Comparison of ENCODE assay signal across 26 cellular contexts in genomic region chr10:75352650-75353049, GRCh38. TPM values are rescaled to one million over a fixed set of nuclear protein-coding genes. Genes with fewer than 3 reads are reported as not detected.
DNase-seq lines count a peak whose midpoint lies in the region; ATAC-seq and TF ChIP-seq lines count a peak whose summit lies in the region.
"Had no signal": no experiment of that assay in that cellular context is flagged by ENCODE, and none has a peak within 500 bp of the region (broad histone marks: within the 10 kb centered on the region; RNA-seq: fewer than 3 reads in every experiment).

No MANE protein-coding gene starts in this region.

- H3K27ac ChIP-seq in testis, result peak overlapping the region in 1 of 2 donors; percentile 20
- H3K27ac ChIP-seq in tibial nerve, result no peak overlapping the region
- H3K27ac ChIP-seq: ascending aorta had no signal

- peak; percentile 55 for ATAC-seq in SK-N-SH treated with all-trans-retinoic acid at 6 μM for 48 hours
- ATAC-seq in mucosa of descending colon, result no peak
- ATAC-seq: GM12878; HCT116; stimulated activated memory B cell treated with anti-CD40 and anti-IgM and Interleukin-4, amounts not matched to agents 10 μg/mL and 1 μg/mL and 100 μg/mL, for 72 hours had no signal

- intact Hi-C loops in testis (cut with DNase I; ENCODE audit: low total_unique reads) (no loop called here), mucosa of descending colon (cut with DNase I, micrococcal nuclease) (no loop called here)

- no peaks in the 10 kb centered on the region for H3K4me1 Mint-ChIP-seq in T-helper 2 cell treated with Interferon-gamma antibody and Interleukin-4, amounts not matched to agents 5 μg/mL and 100 μg/mL, for 36 hours (ENCODE audit: low read depth)
- H3K4me1 Mint-ChIP-seq: stimulated activated memory B cell treated with anti-CD40 and anti-IgM and Interleukin-4, amounts not matched to agents 10 μg/mL and 1 μg/mL and 100 μg/mL, for 72 hours had no signal

- TF ChIP-seq CTCF in testis (IDR thresholded peaks at IDR 0.05) (no peak), mucosa of descending colon (IDR thresholded peaks at IDR 0.05) (no peak), tibial nerve (IDR thresholded peaks at IDR 0.05) (no peak)

- H3K4me3 ChIP-seq in testis, result no peak overlapping the region
- H3K4me3 ChIP-seq in mucosa of descending colon, result no peak overlapping the region
- no peak overlapping the region for H3K4me3 ChIP-seq in tibial nerve
- H3K4me3 ChIP-seq: ascending aorta, GM12878 had no signal

- no peaks in the 10 kb centered on the region for H3K9me3 ChIP-seq in testis
- no peaks in the 10 kb centered on the region for H3K9me3 ChIP-seq in mucosa of descending colon
- peaks cover 0 to 20% (median 0%) of the 10 kb centered on the region in 4 donors for H3K9me3 ChIP-seq in tibial nerve
- H3K9me3 ChIP-seq: ascending aorta, Caco-2 had no signal

- H3K4me1 ChIP-seq in testis, result peaks cover 15% of the 10 kb centered on the region
- H3K4me1 ChIP-seq in mucosa of descending colon (ENCODE audit: low read depth), result peaks cover 3% of the 10 kb centered on the region
- peaks cover 0 to 4% (median 0%) of the 10 kb centered on the region in 4 donors for H3K4me1 ChIP-seq in tibial nerve
- H3K4me1 ChIP-seq: ascending aorta, Caco-2 had no signal

- 21 to 51% methylated on average over 5 of the region's 5 CpGs for WGBS in testis, 2 donors
- WGBS in tibial nerve, 2 donors, result 65 to 68% methylated on average over 5 of the region's 5 CpGs

- no peaks in the 10 kb centered on the region for H3K36me3 Mint-ChIP-seq in T-helper 2 cell treated with Interferon-gamma antibody and Interleukin-4, amounts not matched to agents 5 μg/mL and 100 μg/mL, for 36 hours (ENCODE audit: low read depth)
- H3K36me3 Mint-ChIP-seq: stimulated activated memory B cell treated with anti-CD40 and anti-IgM and Interleukin-4, amounts not matched to agents 10 μg/mL and 1 μg/mL and 100 μg/mL, for 72 hours had no signal

- TF ChIP-seq POLR2A in testis (IDR thresholded peaks at IDR 0.05) (no peak), tibial nerve (IDR thresholded peaks at IDR 0.05) (no peak)

- DNase-seq in EL (peak; percentile 26), islet precursor cell (peak; percentile 59), testis (peak; percentile 61), AG20443 (ENCODE audit: low spot score) (no peak), mucosa of descending colon (no peak), tibial nerve (ENCODE audit: low spot score in 2 of 2) (no peak)
- DNase-seq in T-helper 2 cell treated with Interferon-gamma antibody and Interleukin-4, amounts not matched to agents 5 μg/mL and 100 μg/mL, for 36 hours (ENCODE audit: low spot score), result no peak
- DNase-seq: activated CD4-positive, alpha-beta T cell treated with anti-CD3 and anti-CD28 coated beads, Interleukin-2, amount 50 U/mL, for 1 hour; activated CD8-positive, alpha-beta memory T cell treated with anti-CD3 and anti-CD28 coated beads, Interleukin-2, amount 50 U/mL, for 48 hours; AML-193; Caco-2; effector memory CD4-positive, alpha-beta T cell; GDM1; hippocampal formation; NCI-H146; NCI-H345; NK-92 treated with Interleukin-12 subunit alpha and Interleukin-12 subunit beta, amount 100 ng/mL, for 24 hours; retina; T-helper 1 cell; trophoblast cell had no signal

- H3K4me3 Mint-ChIP-seq in T-helper 2 cell treated with Interferon-gamma antibody and Interleukin-4, amounts not matched to agents 5 μg/mL and 100 μg/mL, for 36 hours, result no peak overlapping the region
- H3K4me3 Mint-ChIP-seq: mesothelial cell of epicardium; stimulated activated memory B cell treated with anti-CD40 and anti-IgM and Interleukin-4, amounts not matched to agents 10 μg/mL and 1 μg/mL and 100 μg/mL, for 72 hours had no signal

- no peaks in the 10 kb centered on the region for H3K27me3 ChIP-seq in testis
- no peaks in the 10 kb centered on the region for H3K27me3 ChIP-seq in tibial nerve
- H3K27me3 ChIP-seq: ascending aorta had no signal

- TF ChIP-seq EP300 in tibial nerve (IDR thresholded peaks at IDR 0.05), result no peak

- H3K36me3 ChIP-seq in testis (ENCODE audit: low read depth, missing control alignments), result no peaks in the 10 kb centered on the region
- no peaks in the 10 kb centered on the region for H3K36me3 ChIP-seq in mucosa of descending colon (ENCODE audit: low read depth)
- H3K36me3 ChIP-seq in tibial nerve, result no peaks in the 10 kb centered on the region
- H3K36me3 ChIP-seq: ascending aorta had no signal

- no peaks in the 10 kb centered on the region for H3K9me3 Mint-ChIP-seq in T-helper 2 cell treated with Interferon-gamma antibody and Interleukin-4, amounts not matched to agents 5 μg/mL and 100 μg/mL, for 36 hours
- H3K9me3 Mint-ChIP-seq: stimulated activated memory B cell treated with anti-CD40 and anti-IgM and Interleukin-4, amounts not matched to agents 10 μg/mL and 1 μg/mL and 100 μg/mL, for 72 hours had no signal

- H3K27ac Mint-ChIP-seq in T-helper 2 cell treated with Interferon-gamma antibody and Interleukin-4, amounts not matched to agents 5 μg/mL and 100 μg/mL, for 36 hours, result no peak overlapping the region
- H3K27ac Mint-ChIP-seq: mesothelial cell of epicardium; stimulated activated memory B cell treated with anti-CD40 and anti-IgM and Interleukin-4, amounts not matched to agents 10 μg/mL and 1 μg/mL and 100 μg/mL, for 72 hours had no signal

- H3K27me3 Mint-ChIP-seq in T-helper 2 cell treated with Interferon-gamma antibody and Interleukin-4, amounts not matched to agents 5 μg/mL and 100 μg/mL, for 36 hours (ENCODE audit: low read depth), result peaks cover 2% of the 10 kb centered on the region

TF ChIP-seq in SK-N-SH treated with all-trans-retinoic acid at 6 μM for 48 hours, 23 proteins besides CTCF, POLR2A, EP300 and RAD21:
- TF ChIP-seq RARB (CRISPR knock-in tag; IDR thresholded peaks at IDR 0.05) (no peak), TSHZ2 (CRISPR knock-in tag; IDR thresholded peaks at IDR 0.05) (no peak), ZNF8 (CRISPR knock-in tag; IDR thresholded peaks at IDR 0.05) (no peak)

RNA-seq across cellular contexts. Expression of gene ZNF503, which starts 48.9 kb away (rescaled TPM):
- total RNA-seq in testis, result 1 to 10 TPM; 8.0 to 9.8 TPM
- polyA plus RNA-seq in testis (ENCODE audit: insufficient read depth, low read depth, low replicate concordance), result 7.0 TPM
- total RNA-seq in mucosa of descending colon, result 10 to 100 TPM in 1 of 3 donors, 1 to 10 TPM in 2; 3.7 to 32.3 (median 6.1) TPM
- 10 to 100 TPM in 3 of 4 donors, 1 to 10 TPM in 1; 9.9 to 15.9 (median 12.0) TPM for total RNA-seq in tibial nerve

Comparison
In these comparisons a context has a peak if more than half of its experiments do, and no peak if none do; other contexts are left out.
1. DNase-seq: peak in EL (single experiment), islet precursor cell (single experiment) and testis (single experiment); none in T-helper 2 cell treated with Interferon-gamma antibody and Interleukin-4, amounts not matched to agents 5 μg/mL and 100 μg/mL, for 36 hours (single experiment), AG20443 (single experiment), mucosa of descending colon (0 of 3) and tibial nerve (0 of 2).